In the genomic region with DNA sequence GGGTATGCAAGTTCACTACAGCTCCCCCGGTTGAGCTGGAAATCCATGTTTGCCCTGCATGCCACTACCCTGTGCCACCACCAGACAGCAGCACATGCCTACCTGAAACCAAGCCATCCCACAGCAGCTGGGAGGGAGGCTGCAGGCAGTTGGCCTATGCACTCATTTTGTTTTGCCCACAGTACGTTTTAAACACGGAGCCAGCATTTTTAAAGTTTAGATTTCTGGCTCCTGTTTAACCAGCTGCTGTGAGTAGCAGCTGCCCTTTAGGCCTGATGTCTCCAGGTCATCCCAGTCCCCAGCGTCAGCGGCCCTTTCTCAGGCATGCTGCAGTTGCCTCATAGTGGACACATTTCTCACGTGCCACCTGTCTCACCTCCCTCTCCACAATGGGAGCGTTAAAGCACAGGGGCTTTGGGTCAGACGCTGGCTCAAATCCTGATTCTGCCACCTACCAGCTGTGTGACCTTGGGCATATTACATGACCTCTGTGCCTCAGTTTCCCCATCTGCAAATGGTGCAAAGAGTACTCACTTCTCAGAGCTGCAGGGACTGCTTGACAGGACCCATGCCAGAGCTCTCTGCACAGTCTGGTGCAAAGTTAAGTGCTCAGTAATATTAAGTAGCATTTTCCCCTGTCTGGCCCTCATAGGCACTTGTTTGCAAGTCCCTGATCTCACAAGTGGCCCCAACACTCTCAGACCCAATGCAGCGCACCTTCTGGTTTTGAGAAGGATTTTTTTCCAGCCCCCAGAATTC, we compare ENCODE assay signal across 8 cellular contexts. TPM values are rescaled to one million over a fixed set of nuclear protein-coding genes. Genes with fewer than 3 reads are reported as not detected.
DNase-seq lines count a peak whose midpoint lies in the region; ATAC-seq and TF ChIP-seq lines count a peak whose summit lies in the region.

No MANE protein-coding gene starts in this region.

- no peak for ATAC-seq in GM19397 (IDR thresholded peaks at IDR 0.05; ENCODE audit: unreplicated experiment)
- no peak for ATAC-seq in HG03460 (IDR thresholded peaks at IDR 0.05; ENCODE audit: unreplicated experiment)

- DNase-seq in ELR (ENCODE audit: low read depth) = peak; percentile 82
- peak; percentile 81 for DNase-seq in MG63
- peak; percentile 94 to 97 for DNase-seq in SJCRH30
- peak; percentile 67 for DNase-seq in activated naive CD4-positive, alpha-beta T cell treated with anti-CD3 and anti-CD28 coated beads, Interleukin-2, amount 50 U/mL, for 16 hours
- peak; percentile 66 to 69 for DNase-seq in cardiac muscle cell (ENCODE audit: low read depth in 1 of 2, low spot score in 1 of 2)
- peak; percentile 30 for DNase-seq in pulmonary artery endothelial cell (ENCODE audit: low read depth, low spot score)

- H3K36me3 ChIP-seq in MG63 = peaks cover 47% of the 10 kb centered on the region
- H3K36me3 ChIP-seq in SJCRH30 = peaks cover 21% of the 10 kb centered on the region; the same call in 1 of the 2 replicates
- no peaks in the 10 kb centered on the region for H3K36me3 ChIP-seq in cardiac muscle cell

- peaks cover 6% of the 10 kb centered on the region for H3K9me3 ChIP-seq in MG63
- H3K9me3 ChIP-seq in SJCRH30 (replicated peaks) = no peaks in the 10 kb centered on the region
- no peaks in the 10 kb centered on the region for H3K9me3 ChIP-seq in cardiac muscle cell (ENCODE audit: low read depth)

- H3K4me3 ChIP-seq in MG63 (no peak overlapping the region), SJCRH30 (no peak overlapping the region), cardiac muscle cell (no peak overlapping the region)

- H3K27me3 ChIP-seq in MG63 (no peaks in the 10 kb centered on the region), SJCRH30 (no peaks in the 10 kb centered on the region), cardiac muscle cell (no peaks in the 10 kb centered on the region)

- TF ChIP-seq CTCF in cardiac muscle cell (IDR thresholded peaks at IDR 0.05; ENCODE audit: low read depth, low read length) = peak; percentile 80

- H3K4me1 ChIP-seq in SJCRH30 (peaks cover 16% of the 10 kb centered on the region), cardiac muscle cell (ENCODE audit: low read depth) (no peaks in the 10 kb centered on the region)

- H3K27ac ChIP-seq in SJCRH30 (peak overlapping the region; percentile 36), cardiac muscle cell (no peak overlapping the region)

RNA-seq across cellular contexts. Expression of gene UBE2V1, which starts 8.2 kb away (rescaled TPM):
- total RNA-seq in MG63 (2014; rRNA removed; shearing (Covaris generic); ENCODE audit: low replicate concordance) = 23.3 and 29.6 TPM in 2 replicates
- total RNA-seq in SJCRH30 (2014; rRNA removed; shearing (Covaris generic)) = 216 and 249 TPM in 2 replicates
- total RNA-seq in cardiac muscle cell (64.0 and 126 TPM in 2 replicates), pulmonary artery endothelial cell (38.1 and 46.9 TPM in 2 replicates)
- 164 and 173 TPM in 2 replicates for polyA plus RNA-seq in cardiac muscle cell

RNA-seq across cellular contexts. Expression of gene PEDS1, which starts 32.4 kb away (rescaled TPM):
- 18.2 and 31.6 TPM in 2 replicates for total RNA-seq in MG63 (2014; rRNA removed; shearing (Covaris generic); ENCODE audit: low replicate concordance)
- total RNA-seq in SJCRH30 (2014; rRNA removed; shearing (Covaris generic)) = 67.7 TPM in 2 replicates
- total RNA-seq in cardiac muscle cell = 36.9 and 38.4 TPM in 2 replicates
- polyA plus RNA-seq in cardiac muscle cell = 37.2 and 43.9 TPM in 2 replicates
- 35.3 and 38.7 TPM in 2 replicates for total RNA-seq in pulmonary artery endothelial cell

Comparison
In these comparisons a context has a peak if more than half of its experiments do, and no peak if none do; other contexts are left out.
1. DNase-seq: peak in every context shown above with its lines; median percentile 96 in SJCRH30; 82 in ELR; 81 in MG63; 68 in cardiac muscle cell; 67 in activated naive CD4-positive, alpha-beta T cell treated with anti-CD3 and anti-CD28 coated beads, Interleukin-2, amount 50 U/mL, for 16 hours; 30 in pulmonary artery endothelial cell.